In the genomic region with DNA sequence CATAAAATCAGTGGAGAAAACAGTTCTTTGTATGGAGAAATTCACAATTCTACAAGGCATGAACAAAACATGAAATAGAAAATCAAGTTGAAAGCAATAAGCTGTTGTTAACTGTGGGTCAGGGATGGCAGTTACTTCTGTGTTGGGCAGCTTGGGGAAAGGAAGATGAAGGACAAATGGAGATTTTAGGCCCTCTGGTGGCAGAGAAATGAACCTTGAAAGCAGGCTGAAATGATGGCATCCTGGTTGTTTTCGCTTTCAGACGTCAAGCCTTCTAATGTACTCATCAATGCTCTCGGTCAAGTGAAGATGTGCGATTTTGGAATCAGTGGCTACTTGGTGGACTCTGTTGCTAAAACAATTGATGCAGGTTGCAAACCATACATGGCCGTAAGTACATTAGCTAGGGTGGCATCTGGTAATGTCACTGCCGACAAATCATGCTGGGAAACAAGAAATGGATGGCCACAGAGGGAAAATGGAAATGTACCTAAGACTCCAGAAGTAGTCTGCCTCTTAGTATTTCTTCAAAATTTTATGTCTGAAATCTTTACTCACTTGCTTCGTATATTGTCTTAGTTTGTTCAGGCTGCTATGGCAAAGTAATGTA, we compare ENCODE assay signal across 8 cellular contexts.
DNase-seq lines count a peak whose midpoint lies in the region; ATAC-seq and TF ChIP-seq lines count a peak whose summit lies in the region.

No MANE protein-coding gene starts in this region.

- H3K4me3 ChIP-seq in lung: no peak overlapping the region

- DNase-seq in DMS53 (lab: John Stamatoyannopoulos, UW) (peak; percentile 77), NOMO-1 (lab: John Stamatoyannopoulos, UW; ENCODE audit: unreplicated experiment in 2 of 2) (peak; percentile 22 to 48), dedifferentiated amniotic fluid mesenchymal stem cell (ENCODE audit: extremely low spot score) (peak; percentile 63), lung (ENCODE audit: low spot score) (no peak)
- DNase-seq in activated effector memory CD4-positive, alpha-beta T cell treated with Interleukin-2 at 50 U/mL for 16 hours: no peak

- no peak overlapping the region for H3K27ac ChIP-seq in lung (ENCODE audit: low read depth in 1 of 2, low read length in 1 of 2)

- 58% methylated on average over 7 of the region's 7 CpGs for WGBS in lung, 2 donors

- no peaks in the 10 kb centered on the region for H3K4me1 ChIP-seq in lung (ENCODE audit: control insufficient read depth in 2 of 2, insufficient read depth in 2 of 2, low read length in 2 of 2)

- no peaks in the 10 kb centered on the region for H3K9me3 ChIP-seq in lung (ENCODE audit: control insufficient read depth in 2 of 2, insufficient read depth in 1 of 2, low read length in 1 of 2)

- TF ChIP-seq CTCF in lung (IDR thresholded peaks at IDR 0.05; ENCODE audit: control extremely low read depth, extremely low read depth): peak; percentile 14

- peaks cover 1 to 2% of the 10 kb centered on the region in 2 donors for H3K36me3 ChIP-seq in lung (ENCODE audit: control insufficient read depth in 2 of 2, insufficient read depth in 2 of 2, low read length in 2 of 2)

- H3K27me3 ChIP-seq in lung (ENCODE audit: control insufficient read depth, insufficient read depth): no peaks in the 10 kb centered on the region

- ATAC-seq in GM19395 (IDR thresholded peaks at IDR 0.05; ENCODE audit: unreplicated experiment): peak; percentile 85
- ATAC-seq in HG03520 (IDR thresholded peaks at IDR 0.05; ENCODE audit: unreplicated experiment): peak; percentile 66
- no peak for ATAC-seq in lung (ENCODE audit: insufficient read depth, low FRiP score)
- no peak for ATAC-seq in HG03571 (IDR thresholded peaks at IDR 0.05; ENCODE audit: unreplicated experiment)

Comparison
In these comparisons a context has a peak if more than half of its experiments do, and no peak if none do; other contexts are left out.
1. DNase-seq: peak in DMS53 (single experiment), NOMO-1 (2 of 2) and dedifferentiated amniotic fluid mesenchymal stem cell (single experiment); none in lung (single experiment) and activated effector memory CD4-positive, alpha-beta T cell treated with Interleukin-2 at 50 U/mL for 16 hours (single experiment).
2. ATAC-seq: peak in GM19395 (single experiment) and HG03520 (single experiment); none in lung (single experiment) and HG03571 (single experiment).